8 cellular contexts compared by ENCODE assay signal in the genomic region with DNA sequence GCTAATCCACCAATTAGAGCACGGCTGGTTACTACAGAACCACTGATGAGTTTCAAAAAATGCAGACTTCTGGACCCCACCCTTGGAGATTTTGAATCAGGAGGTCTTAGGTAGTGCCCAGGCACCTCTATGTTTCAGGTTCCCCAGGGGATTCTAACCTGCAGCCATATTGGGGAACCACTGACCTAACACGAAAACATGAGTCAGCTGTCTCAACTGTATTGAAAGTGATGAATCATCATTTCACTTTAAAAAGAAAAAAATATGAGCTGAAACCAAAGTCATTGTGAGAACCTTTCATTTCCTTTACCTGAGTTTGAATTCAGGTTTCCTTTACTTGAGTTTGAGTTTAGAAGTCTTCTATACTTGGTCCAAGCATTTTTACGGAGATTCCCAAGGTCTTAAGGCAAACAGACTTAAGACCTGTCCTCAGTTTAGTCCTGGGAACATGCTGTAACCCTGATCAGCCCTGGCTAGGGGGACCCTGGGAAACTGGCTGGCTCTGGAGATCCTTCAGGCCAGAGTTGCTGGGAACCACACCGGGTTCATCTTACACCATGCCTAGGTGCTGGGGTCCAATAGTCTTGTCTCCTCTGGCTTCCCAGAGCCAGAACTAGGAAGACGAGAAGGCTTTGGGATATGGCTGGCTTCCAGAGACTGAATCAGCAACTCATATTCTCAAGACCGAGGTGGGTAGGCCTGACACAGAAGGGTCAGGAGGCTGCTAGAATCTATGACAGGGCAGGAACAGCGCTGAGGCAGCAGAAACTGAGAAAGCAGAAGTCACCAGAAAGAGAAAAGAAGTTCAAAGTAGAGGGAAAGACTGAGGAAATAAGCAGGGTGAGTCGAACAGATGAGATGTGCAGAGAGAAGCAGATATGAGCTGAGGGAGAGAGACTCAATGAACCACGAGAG. TPM values are rescaled to one million over a fixed set of nuclear protein-coding genes. Genes with fewer than 3 reads are reported as not detected.
DNase-seq lines count a peak whose midpoint lies in the region; ATAC-seq and TF ChIP-seq lines count a peak whose summit lies in the region.

No MANE protein-coding gene starts in this region.

- H3K27me3 ChIP-seq in gastroesophageal sphincter (no peaks in the 10 kb centered on the region), trophoblast cell (ENCODE audit: insufficient read depth, low read length) (no peaks in the 10 kb centered on the region)
- H3K27me3 ChIP-seq in CD4-positive, alpha-beta T cell (ENCODE audit: control insufficient read depth, insufficient read depth, low read length): no peaks in the 10 kb centered on the region

- intact Hi-C loops in CD14-positive monocyte (cut with micrococcal nuclease): loop anchor here in 1 of 2 donors (5.0 to 10.0 kb wide), 3 partner anchors 37 to 699 kb away; partner anchors contain the start of gene RCL1
- intact Hi-C loops in CD4-positive, alpha-beta T cell (cut with DNase I, micrococcal nuclease): no loop called here

- no peak overlapping the region for H2BK120ac ChIP-seq in trophoblast cell (ENCODE audit: insufficient read depth, low read length, poor library complexity)

- WGBS in gastroesophageal sphincter (ENCODE audit: low coverage in 1 of 2), 2 donors: 72% methylated on average over 4 to 7 of the region's 9 CpGs
- WGBS in trophoblast cell (ENCODE audit: extremely low coverage, insufficient coverage, insufficient read length): no CpG with 5 or more reads among the region's 9 CpGs

- no peak overlapping the region for H3K9ac ChIP-seq in trophoblast cell (ENCODE audit: low read length)

- H3K36me3 ChIP-seq in gastroesophageal sphincter (no peaks in the 10 kb centered on the region), trophoblast cell (ENCODE audit: control insufficient read depth in 1 of 2, insufficient read depth in 2 of 2, low read length in 2 of 2) (no peaks in the 10 kb centered on the region)

- peak; percentile 82 for DNase-seq in CD14-positive monocyte (ENCODE audit: low spot score)
- DNase-seq in stimulated activated naive B cell treated with anti-CD40 and anti-IgM and Interleukin-4, amounts not matched to agents 10 μg/mL and 1 μg/mL and 100 μg/mL, for 72 hours: no peak
- no peak for DNase-seq in CD4-positive, alpha-beta T cell
- DNase-seq in trophoblast cell: no peak

- H2AFZ ChIP-seq in trophoblast cell (ENCODE audit: insufficient read depth, low read length, poor library complexity): no peak overlapping the region

- H3K27ac ChIP-seq in gastroesophageal sphincter: peak overlapping the region in 2 of 4 donors; percentile 20 to 31
- H3K27ac ChIP-seq in CD4-positive, alpha-beta T cell (ENCODE audit: low read depth, low read length): no peak overlapping the region
- H3K27ac ChIP-seq in trophoblast cell (ENCODE audit: low read depth, low read length): no peak overlapping the region

- H3K4ac ChIP-seq in trophoblast cell (ENCODE audit: low read depth, low read length): no peak overlapping the region

- H3K27me3 Mint-ChIP-seq in CD14-positive monocyte (ENCODE audit: low read depth in 3 of 3): no peaks in the 10 kb centered on the region
- H3K27me3 Mint-ChIP-seq in T-helper 1 cell treated with Interleukin-12 subunit alpha and Interleukin-12 subunit beta and Interleukin-4 antibody, amounts not matched to agents 30 μg/mL and 1 μg/mL, for 36 hours (ENCODE audit: low read depth): no peaks in the 10 kb centered on the region
- H3K27me3 Mint-ChIP-seq in stimulated activated naive B cell treated with anti-CD40 and anti-IgM and Interleukin-4, amounts not matched to agents 10 μg/mL and 1 μg/mL and 100 μg/mL, for 72 hours: no peaks in the 10 kb centered on the region
- H3K27me3 Mint-ChIP-seq in CD4-positive, alpha-beta T cell: no peaks in the 10 kb centered on the region

- no peaks in the 10 kb centered on the region for H3K79me1 ChIP-seq in trophoblast cell (ENCODE audit: low read length)

- H3K36me3 Mint-ChIP-seq in CD14-positive monocyte: no peaks in the 10 kb centered on the region
- peaks cover 7% of the 10 kb centered on the region for H3K36me3 Mint-ChIP-seq in T-helper 1 cell treated with Interleukin-12 subunit alpha and Interleukin-12 subunit beta and Interleukin-4 antibody, amounts not matched to agents 30 μg/mL and 1 μg/mL, for 36 hours (ENCODE audit: low read depth)
- H3K36me3 Mint-ChIP-seq in stimulated activated naive B cell treated with anti-CD40 and anti-IgM and Interleukin-4, amounts not matched to agents 10 μg/mL and 1 μg/mL and 100 μg/mL, for 72 hours: peaks cover 0 to 4% of the 10 kb centered on the region in 2 donors
- H3K36me3 Mint-ChIP-seq in CD4-positive, alpha-beta T cell (ENCODE audit: low read depth): no peaks in the 10 kb centered on the region

- no peak overlapping the region for H3K23ac ChIP-seq in trophoblast cell (ENCODE audit: low read length)

- CTCF ChIA-PET in CD4-positive, alpha-beta T cell (lab: Charles Lee): no interaction called here

- H3K4me1 Mint-ChIP-seq in CD14-positive monocyte: peaks cover 31% of the 10 kb centered on the region
- H3K4me1 Mint-ChIP-seq in T-helper 1 cell treated with Interleukin-12 subunit alpha and Interleukin-12 subunit beta and Interleukin-4 antibody, amounts not matched to agents 30 μg/mL and 1 μg/mL, for 36 hours (ENCODE audit: low read depth): peaks cover 17% of the 10 kb centered on the region
- H3K4me1 Mint-ChIP-seq in stimulated activated naive B cell treated with anti-CD40 and anti-IgM and Interleukin-4, amounts not matched to agents 10 μg/mL and 1 μg/mL and 100 μg/mL, for 72 hours: peaks cover 10 to 16% of the 10 kb centered on the region in 2 donors
- peaks cover 5% of the 10 kb centered on the region for H3K4me1 Mint-ChIP-seq in CD4-positive, alpha-beta T cell (ENCODE audit: low read depth)

- no peak for TF ChIP-seq POLR2A in gastroesophageal sphincter (IDR thresholded peaks at IDR 0.05)

- H3K4me3 ChIP-seq in gastroesophageal sphincter (no peak overlapping the region), trophoblast cell (ENCODE audit: low read depth, low read length) (no peak overlapping the region)

- no peak overlapping the region for H2AK5ac ChIP-seq in trophoblast cell (ENCODE audit: low read length)

- H3K18ac ChIP-seq in trophoblast cell (ENCODE audit: low read length): no peak overlapping the region

- POLR2A ChIA-PET in CD4-positive, alpha-beta T cell (lab: Charles Lee): interaction anchor here (1.2 to 1.8 kb wide), 2 partner anchors 17 to 64 kb away, joined by 3 to 7 read pairs; partner anchors contain the start of gene PDCD1LG2

- no peak overlapping the region for H3K14ac ChIP-seq in trophoblast cell (ENCODE audit: low read length)

- H3K9me3 ChIP-seq in gastroesophageal sphincter: no peaks in the 10 kb centered on the region
- no peaks in the 10 kb centered on the region for H3K9me3 ChIP-seq in CD4-positive, alpha-beta T cell (ENCODE audit: control insufficient read depth, low read length)
- H3K9me3 ChIP-seq in trophoblast cell (ENCODE audit: insufficient read depth, low read depth, low read length): no peaks in the 10 kb centered on the region

- H2BK5ac ChIP-seq in trophoblast cell (ENCODE audit: low read depth, low read length, poor library complexity): no peak overlapping the region

- no peak overlapping the region for H3K4me2 ChIP-seq in trophoblast cell (ENCODE audit: low read length)

- TF ChIP-seq CTCF in CD14-positive monocyte (IDR thresholded peaks at IDR 0.05): no peak
- TF ChIP-seq CTCF in gastroesophageal sphincter (IDR thresholded peaks at IDR 0.05): no peak
- TF ChIP-seq CTCF in CD4-positive, alpha-beta T cell (IDR thresholded peaks at IDR 0.05): no peak

- no peak overlapping the region for H4K12ac ChIP-seq in trophoblast cell (ENCODE audit: low read depth, low read length)

- TF ChIP-seq EP300 in gastroesophageal sphincter (IDR thresholded peaks at IDR 0.05): no peak

- H3K79me2 ChIP-seq in trophoblast cell (ENCODE audit: control insufficient read depth, insufficient read depth, low read length, poor library complexity): no peaks in the 10 kb centered on the region

- H4K8ac ChIP-seq in trophoblast cell (ENCODE audit: low read depth, low read length): no peak overlapping the region

- peak overlapping the region; percentile 20 to 69 for H3K4me3 Mint-ChIP-seq in CD14-positive monocyte
- H3K4me3 Mint-ChIP-seq in T-helper 1 cell treated with Interleukin-12 subunit alpha and Interleukin-12 subunit beta and Interleukin-4 antibody, amounts not matched to agents 30 μg/mL and 1 μg/mL, for 36 hours: peak overlapping the region; percentile 33
- no peak overlapping the region for H3K4me3 Mint-ChIP-seq in stimulated activated naive B cell treated with anti-CD40 and anti-IgM and Interleukin-4, amounts not matched to agents 10 μg/mL and 1 μg/mL and 100 μg/mL, for 72 hours
- no peak overlapping the region for H3K4me3 Mint-ChIP-seq in CD4-positive, alpha-beta T cell

- ATAC-seq in GM19324 (IDR thresholded peaks at IDR 0.05; ENCODE audit: low FRiP score, unreplicated experiment) (peak; percentile 79), HG03139 (IDR thresholded peaks at IDR 0.05; ENCODE audit: unreplicated experiment) (peak; percentile 72), gastroesophageal sphincter (peak; percentile 58)
- ATAC-seq in stimulated activated naive B cell treated with anti-CD40 and anti-IgM and Interleukin-4, amounts not matched to agents 10 μg/mL and 1 μg/mL and 100 μg/mL, for 72 hours (replicated peaks): peak; percentile 83 to 84
- no peak for ATAC-seq in CD4-positive, alpha-beta T cell (ENCODE audit: poor library complexity)

- H3K27ac Mint-ChIP-seq in CD14-positive monocyte: peak overlapping the region; percentile 81 to 93 (median 90)
- H3K27ac Mint-ChIP-seq in T-helper 1 cell treated with Interleukin-12 subunit alpha and Interleukin-12 subunit beta and Interleukin-4 antibody, amounts not matched to agents 30 μg/mL and 1 μg/mL, for 36 hours: peak overlapping the region; percentile 88
- H3K27ac Mint-ChIP-seq in stimulated activated naive B cell treated with anti-CD40 and anti-IgM and Interleukin-4, amounts not matched to agents 10 μg/mL and 1 μg/mL and 100 μg/mL, for 72 hours: no peak overlapping the region
- H3K27ac Mint-ChIP-seq in CD4-positive, alpha-beta T cell: no peak overlapping the region

- peaks cover 0 to 2% (median 0%) of the 10 kb centered on the region in 7 donors for H3K9me3 Mint-ChIP-seq in CD14-positive monocyte
- peaks cover 7% of the 10 kb centered on the region for H3K9me3 Mint-ChIP-seq in T-helper 1 cell treated with Interleukin-12 subunit alpha and Interleukin-12 subunit beta and Interleukin-4 antibody, amounts not matched to agents 30 μg/mL and 1 μg/mL, for 36 hours
- H3K9me3 Mint-ChIP-seq in stimulated activated naive B cell treated with anti-CD40 and anti-IgM and Interleukin-4, amounts not matched to agents 10 μg/mL and 1 μg/mL and 100 μg/mL, for 72 hours: peaks cover 0 to 2% of the 10 kb centered on the region in 2 donors
- H3K9me3 Mint-ChIP-seq in CD4-positive, alpha-beta T cell: no peaks in the 10 kb centered on the region

- no peak overlapping the region for H2BK12ac ChIP-seq in trophoblast cell (ENCODE audit: low read length)

- H4K91ac ChIP-seq in trophoblast cell (ENCODE audit: low read depth, low read length): no peak overlapping the region

- H3K4me1 ChIP-seq in gastroesophageal sphincter: no peaks in the 10 kb centered on the region
- no peaks in the 10 kb centered on the region for H3K4me1 ChIP-seq in trophoblast cell (ENCODE audit: control insufficient read depth in 1 of 2, insufficient read depth in 2 of 2, low read length in 2 of 2)

RNA-seq across cellular contexts. Expression of gene PDCD1LG2, which starts 16.5 kb away (rescaled TPM):
- under 1 TPM; 0.16 to 0.41 TPM for polyA plus RNA-seq in CD14-positive monocyte
- total RNA-seq in gastroesophageal sphincter: 1 to 10 TPM in 3 of 4 donors, under 1 TPM in 1; 0.47 to 4.6 (median 2.4) TPM
- total RNA-seq in CD4-positive, alpha-beta T cell: under 1 TPM; 0.11 to 0.17 TPM
- 1.1 and 1.2 TPM in 2 replicates for polyA plus RNA-seq in trophoblast cell (2013)

RNA-seq across cellular contexts. Expression of gene CD274, which starts 43.5 kb away (rescaled TPM):
- under 1 TPM in 1 of 2 donors, not detected in 1; 0.84 TPM for polyA plus RNA-seq in CD14-positive monocyte
- 1 to 10 TPM in 3 of 4 donors, under 1 TPM in 1; 0.73 to 3.6 (median 2.7) TPM for total RNA-seq in gastroesophageal sphincter
- 1 to 10 TPM; 5.3 to 6.3 TPM for total RNA-seq in CD4-positive, alpha-beta T cell
- polyA plus RNA-seq in trophoblast cell (2013): 105 and 117 TPM in 2 replicates

RNA-seq across cellular contexts. Expression of gene PLGRKT, which starts 56.1 kb away (rescaled TPM):
- 10 to 100 TPM; 14.8 to 19.7 TPM for polyA plus RNA-seq in CD14-positive monocyte
- 10 to 100 TPM in 3 of 4 donors, 1 to 10 TPM in 1; 8.8 to 22.6 (median 13.3) TPM for total RNA-seq in gastroesophageal sphincter
- 10 to 100 TPM; 13.8 to 15.6 TPM for total RNA-seq in CD4-positive, alpha-beta T cell
- polyA plus RNA-seq in trophoblast cell (2013): 18.3 and 18.5 TPM in 2 replicates

Comparison
In these comparisons a context has a peak if more than half of its experiments do, and no peak if none do; other contexts are left out.
1. H3K27ac Mint-ChIP-seq: peak in CD14-positive monocyte (7 of 7) and T-helper 1 cell treated with Interleukin-12 subunit alpha and Interleukin-12 subunit beta and Interleukin-4 antibody, amounts not matched to agents 30 μg/mL and 1 μg/mL, for 36 hours (single experiment); none in stimulated activated naive B cell treated with anti-CD40 and anti-IgM and Interleukin-4, amounts not matched to agents 10 μg/mL and 1 μg/mL and 100 μg/mL, for 72 hours (single experiment) and CD4-positive, alpha-beta T cell (single experiment).
2. H3K4me3 Mint-ChIP-seq: peak in CD14-positive monocyte (2 of 2) and T-helper 1 cell treated with Interleukin-12 subunit alpha and Interleukin-12 subunit beta and Interleukin-4 antibody, amounts not matched to agents 30 μg/mL and 1 μg/mL, for 36 hours (single experiment); none in stimulated activated naive B cell treated with anti-CD40 and anti-IgM and Interleukin-4, amounts not matched to agents 10 μg/mL and 1 μg/mL and 100 μg/mL, for 72 hours (0 of 2) and CD4-positive, alpha-beta T cell (single experiment).